ENCODE assay signal across 18 cellular contexts in genomic region chr3:107833722-107834416, GRCh38.
DNase-seq lines count a peak whose midpoint lies in the region; ATAC-seq, FAIRE-seq and TF ChIP-seq lines count a peak whose summit lies in the region.
"Had no signal": no experiment of that assay in that cellular context is flagged by ENCODE, and none has a peak within 500 bp of the region (broad histone marks: within the 10 kb centered on the region; RNA-seq: fewer than 3 reads in every experiment).

No MANE protein-coding gene starts in this region.

- no peak for TF ChIP-seq EP300 in GM12878 (IDR thresholded peaks at IDR 0.05; ENCODE audit: borderline replicate concordance in 1 of 2, control insufficient read depth in 1 of 2, low read depth in 2 of 2, low read length in 2 of 2)

- H3K36me3 Mint-ChIP-seq in GM23338 (ENCODE audit: low read depth): no peaks in the 10 kb centered on the region

- ATAC-seq in GM23338: no peak
- peak; percentile 58 for ATAC-seq in GM12878
- ATAC-seq: A549 had no signal

- no peaks in the 10 kb centered on the region for H3K4me1 ChIP-seq in GM23338 (ENCODE audit: insufficient read depth)
- H3K4me1 ChIP-seq in GM12878 (ENCODE audit: control insufficient read depth, insufficient read depth, low read length): no peaks in the 10 kb centered on the region
- no peaks in the 10 kb centered on the region for H3K4me1 ChIP-seq in mesenchymal stem cell (ENCODE audit: control insufficient read depth, insufficient read depth, low read depth, low read length)
- H3K4me1 ChIP-seq: A549 had no signal

- H3K9me3 Mint-ChIP-seq in GM23338: no peaks in the 10 kb centered on the region
- H3K9me3 Mint-ChIP-seq: CD4-positive, alpha-beta T cell; H9 had no signal

- H2BK5ac ChIP-seq in mesenchymal stem cell (ENCODE audit: low read depth, low read length, poor library complexity, severe bottlenecking): no peak overlapping the region

- H3K27me3 Mint-ChIP-seq in GM23338 (ENCODE audit: insufficient read depth, low read depth, poor library complexity): no peaks in the 10 kb centered on the region
- H3K27me3 Mint-ChIP-seq: CD4-positive, alpha-beta T cell had no signal

- H3K9me3 ChIP-seq in GM12878 (replicated peaks; ENCODE audit: control insufficient read depth, insufficient read depth, low read length) (no peaks in the 10 kb centered on the region), mesenchymal stem cell (ENCODE audit: control insufficient read depth, low read length) (no peaks in the 10 kb centered on the region)
- H3K9me3 ChIP-seq: A549 had no signal

- RAD21 ChIA-PET in GM12878 (lab: Charles Lee; ENCODE audit: unreplicated experiment): no interaction called here

- no peaks in the 10 kb centered on the region for H3K79me2 ChIP-seq in GM23338 (replicated peaks; ENCODE audit: insufficient read depth)
- H3K79me2 ChIP-seq in GM12878 (ENCODE audit: control insufficient read depth, insufficient read depth, low read length): no peaks in the 10 kb centered on the region

- no peak for TF ChIP-seq RAD21 in GM12878 (IDR thresholded peaks at IDR 0.05; ENCODE audit: insufficient read depth, low read depth, low read length)

- intact Hi-C loops in GM12878 (cut with micrococcal nuclease; ENCODE audit: unreplicated experiment): no loop called here
- intact Hi-C loops in posterior vena cava (cut with DNase I): no loop called here

- no peak overlapping the region for H3K18ac ChIP-seq in mesenchymal stem cell (ENCODE audit: low read depth in 1 of 2, low read length in 2 of 2)

- H4K8ac ChIP-seq in mesenchymal stem cell (ENCODE audit: low read length): no peak overlapping the region

- H3F3A ChIP-seq in GM23338 (replicated peaks; ENCODE audit: low read depth): no peaks in the 10 kb centered on the region

- H2BK15ac ChIP-seq in mesenchymal stem cell (ENCODE audit: low read depth, poor library complexity, severe bottlenecking): no peak overlapping the region

- no peaks in the 10 kb centered on the region for H4K20me1 ChIP-seq in GM23338 (replicated peaks; ENCODE audit: insufficient read depth)
- no peaks in the 10 kb centered on the region for H4K20me1 ChIP-seq in GM12878 (ENCODE audit: control insufficient read depth, insufficient read depth)

- peak overlapping the region; percentile 78; the same call in 1 of the 2 replicates for H2AFZ ChIP-seq in GM23338
- H2AFZ ChIP-seq in GM12878 (ENCODE audit: control insufficient read depth, low read depth, low read length): no peak overlapping the region
- no peak overlapping the region for H2AFZ ChIP-seq in mesenchymal stem cell (ENCODE audit: low read depth, low read length)

- DNase-seq in GM12891 (ENCODE audit: insufficient read length, low spot score) (no peak), GM23338 (ENCODE audit: low spot score) (no peak), GM12878 (ENCODE audit: low read depth, low spot score) (no peak), posterior vena cava (ENCODE audit: low spot score) (peak; percentile 69), T-helper 1 cell (no peak), mesenchymal stem cell (no peak), brain microvascular endothelial cell (no peak)
- DNase-seq: AML-193; CD4-positive, alpha-beta T cell; DMS153; DMS79; GDM1; GOT3; H9 had no signal

- H3K27ac ChIP-seq in GM23338 (ENCODE audit: low read depth): no peak overlapping the region
- H3K27ac ChIP-seq in GM12878 (ENCODE audit: control insufficient read depth, insufficient read depth): no peak overlapping the region
- H3K27ac ChIP-seq in mesenchymal stem cell (ENCODE audit: low read length, poor library complexity, severe bottlenecking): no peak overlapping the region
- H3K27ac ChIP-seq in brain microvascular endothelial cell: no peak overlapping the region
- H3K27ac ChIP-seq: 22Rv1, A549, C4-2B had no signal

- H3K4me1 Mint-ChIP-seq in GM23338: peaks cover 4% of the 10 kb centered on the region

- H3K27me3 ChIP-seq in GM23338 (ENCODE audit: insufficient read depth): no peaks in the 10 kb centered on the region
- H3K27me3 ChIP-seq in GM12878 (replicated peaks in 1 of 2; ENCODE audit: control insufficient read depth in 2 of 2, insufficient read depth in 2 of 2, low read length in 1 of 2): no peaks in the 10 kb centered on the region
- H3K27me3 ChIP-seq in mesenchymal stem cell (ENCODE audit: control insufficient read depth in 1 of 2, insufficient read depth in 1 of 2, low read length in 2 of 2): no peaks in the 10 kb centered on the region
- H3K27me3 ChIP-seq in brain microvascular endothelial cell (replicated peaks): no peaks in the 10 kb centered on the region

- H3K36me3 ChIP-seq in GM23338 (ENCODE audit: insufficient read depth) (no peaks in the 10 kb centered on the region), GM12878 (ENCODE audit: control insufficient read depth in 2 of 2, insufficient read depth in 2 of 2, low read length in 1 of 2) (no peaks in the 10 kb centered on the region), mesenchymal stem cell (ENCODE audit: control insufficient read depth in 1 of 2, insufficient read depth in 2 of 2, low read depth in 1 of 2, low read length in 2 of 2) (no peaks in the 10 kb centered on the region), brain microvascular endothelial cell (replicated peaks) (no peaks in the 10 kb centered on the region)

- H3K9me2 ChIP-seq in GM23338 (ENCODE audit: insufficient read depth): no peaks in the 10 kb centered on the region

- POLR2A ChIA-PET in GM12878 (lab: Charles Lee): no interaction called here

- no peak overlapping the region for H3K4me3 Mint-ChIP-seq in GM23338
- H3K4me3 Mint-ChIP-seq: CD4-positive, alpha-beta T cell; H9 had no signal

- no peak overlapping the region for H3K23ac ChIP-seq in mesenchymal stem cell (ENCODE audit: low read length in 2 of 2)

- no peak overlapping the region for H2BK12ac ChIP-seq in mesenchymal stem cell (ENCODE audit: low read length in 2 of 2)

- SMC1A ChIA-PET in GM12878 (lab: Charles Lee; ENCODE audit: uncharacterized antibody, unreplicated experiment): no interaction called here

- H2BK120ac ChIP-seq in mesenchymal stem cell (ENCODE audit: low read depth, low read length): no peak overlapping the region

- no TSS peak for BruUV-seq in GM12878 (replicated peaks; lab: Mats Ljungman, UMichigan)

- TF ChIP-seq POLR2A in GM12891 (IDR thresholded peaks at IDR 0.05; ENCODE audit: low read depth, low read length) (no peak), GM12878 (IDR thresholded peaks at IDR 0.05; ENCODE audit: low read depth, low read length) (no peak)

- no peak for FAIRE-seq in GM12891 (lab: Jason Lieb, UNC)
- no peak for FAIRE-seq in GM12878 (lab: Jason Lieb, UNC)
- FAIRE-seq: A549, GM19239 had no signal

- H3K14ac ChIP-seq in mesenchymal stem cell (ENCODE audit: low read length in 2 of 2): no peak overlapping the region

- H3K9ac ChIP-seq in GM12878 (ENCODE audit: control insufficient read depth, insufficient read depth, low read length) (no peak overlapping the region), mesenchymal stem cell (ENCODE audit: low read length) (no peak overlapping the region)

- no peak overlapping the region for H3K27ac Mint-ChIP-seq in GM23338
- H3K27ac Mint-ChIP-seq: CD4-positive, alpha-beta T cell; H9 had no signal

- no peak for TF ChIP-seq CTCF in GM23338 (conservative IDR thresholded peaks at IDR 0.05; ENCODE audit: low read depth in 2 of 2)
- no peak for TF ChIP-seq CTCF in GM12878 (IDR thresholded peaks at IDR 0.05 in 2 of 3, conservative IDR thresholded peaks at IDR 0.05 in 1 of 3; ENCODE audit: control insufficient read depth in 2 of 3, extremely low read depth in 1 of 3, insufficient read depth in 1 of 3, low read depth in 3 of 3, low read length in 3 of 3)
- TF ChIP-seq CTCF in brain microvascular endothelial cell (IDR thresholded peaks at IDR 0.05; ENCODE audit: low read depth, low read length, missing control alignments): no peak

- H3K4me2 ChIP-seq in GM23338 (no peak overlapping the region), GM12878 (ENCODE audit: control insufficient read depth, insufficient read depth) (no peak overlapping the region), mesenchymal stem cell (ENCODE audit: low read length, poor library complexity, severe bottlenecking) (no peak overlapping the region)
- H3K4me2 ChIP-seq: A549 had no signal

- H2AK5ac ChIP-seq in mesenchymal stem cell (ENCODE audit: low read length, severe bottlenecking): no peak overlapping the region

- no peak overlapping the region for H3K4me3 ChIP-seq in GM23338
- H3K4me3 ChIP-seq in GM12878: no peak overlapping the region
- H3K4me3 ChIP-seq in mesenchymal stem cell (ENCODE audit: insufficient read depth in 1 of 2, low read depth in 1 of 2, low read length in 2 of 2): no peak overlapping the region
- H3K4me3 ChIP-seq in brain microvascular endothelial cell (ENCODE audit: low read depth, low read length): no peak overlapping the region
- H3K4me3 ChIP-seq: A549 had no signal

- H3K79me1 ChIP-seq in mesenchymal stem cell (replicated peaks; ENCODE audit: low read length, poor library complexity, severe bottlenecking): no peaks in the 10 kb centered on the region

- WGBS in GM12878 (ENCODE audit: insufficient coverage, insufficient replicate concordance, low lambda C conversion rate, missing lambda C conversion rate): 74% methylated on average over 19 of the region's 19 CpGs
- WGBS in mesenchymal stem cell: 98% methylated on average over 18 of the region's 19 CpGs

- in situ Hi-C loops in GM12878 (cut with MboI) (no loop called here), brain microvascular endothelial cell (cut with HindIII; ENCODE audit: low pct_ligation_motif_present, low sequenced_read_pairs) (no loop called here)

- H3K4ac ChIP-seq in mesenchymal stem cell (ENCODE audit: low read depth in 1 of 2, low read length in 2 of 2): no peak overlapping the region

- CTCF ChIA-PET in GM12878 (lab: Yijun Ruan, JAX): interaction anchor here (0.6 to 2.1 kb wide), 3 partner anchors 12 to 659 kb away, joined by 3 to 6 read pairs (median 4); no protein-coding TSS in a partner anchor

- no peak overlapping the region for H4K91ac ChIP-seq in mesenchymal stem cell (ENCODE audit: low read length)

TF ChIP-seq in GM12891, 5 proteins besides CTCF, POLR2A, EP300 and RAD21:
- no peak for TF ChIP-seq TAF1 (IDR thresholded peaks at IDR 0.05; ENCODE audit: low read depth, low read length)
- TF ChIP-seq SPI1 (IDR thresholded peaks at IDR 0.05; ENCODE audit: low read depth, low read length): peak; percentile 81

TF ChIP-seq in GM23338, 12 proteins besides CTCF, POLR2A, EP300 and RAD21 (continues in another document):
- TF ChIP-seq JUNB (IDR thresholded peaks at IDR 0.05; ENCODE audit: unreplicated experiment) (no peak), ZNF114 (CRISPR knock-in tag; IDR thresholded peaks at IDR 0.05) (no peak)

TF ChIP-seq in GM12878, 131 proteins besides CTCF, POLR2A, EP300 and RAD21 (continues in another document):
- TF ChIP-seq DPF2 (IDR thresholded peaks at IDR 0.05): 0 out of 2 replicates have a peak, but pooled peaks have one; percentile 27
- no peak for TF ChIP-seq SMC3 (IDR thresholded peaks at IDR 0.05; ENCODE audit: borderline replicate concordance, low read length)
- no peak for TF ChIP-seq RAD51 (IDR thresholded peaks at IDR 0.05)
- peak; percentile 51; the same call in 1 of the 2 replicates for TF ChIP-seq IRF4 (IDR thresholded peaks at IDR 0.05; ENCODE audit: low read depth, low read length)
- no peak for TF ChIP-seq KAT2A (conservative IDR thresholded peaks at IDR 0.05; ENCODE audit: control insufficient read depth, low read depth, low read length)
- TF ChIP-seq BACH1 (IDR thresholded peaks at IDR 0.05; ENCODE audit: borderline replicate concordance): no peak
- TF ChIP-seq SMARCA5 (IDR thresholded peaks at IDR 0.05): no peak
